18 cellular contexts compared by ENCODE assay signal in genomic region chr1:204896023-204896422, GRCh38. TPM values are rescaled to one million over a fixed set of nuclear protein-coding genes. Genes with fewer than 3 reads are reported as not detected.
DNase-seq lines count a peak whose midpoint lies in the region; ATAC-seq and TF ChIP-seq lines count a peak whose summit lies in the region.
"Had no signal": no experiment of that assay in that cellular context is flagged by ENCODE, and none has a peak within 500 bp of the region (broad histone marks: within the 10 kb centered on the region; RNA-seq: fewer than 3 reads in every experiment).

No MANE protein-coding gene starts in this region.

- DNase-seq in dorsolateral prefrontal cortex (no peak), substantia nigra (lab: John Stamatoyannopoulos, UW) (no peak), NCI-H1092 (lab: John Stamatoyannopoulos, UW) (no peak)
- DNase-seq in activated CD4-positive, alpha-beta T cell treated with anti-CD3 and anti-CD28 coated beads, Interleukin-2, amount 50 U/mL, for 1 hour, result no peak
- DNase-seq: ACHN; BE2C; C1 segment of cervical spinal cord; CD4-positive, CD25-positive, alpha-beta regulatory T cell; CD8-positive, alpha-beta memory T cell; COR-L47; DMS 273 treated with DMSO at 0.1 percent for 48 hours; GOT3; H7; HFFc6 had no signal

- H3K27ac ChIP-seq in dorsolateral prefrontal cortex (peak overlapping the region in 55 of 59 donors; percentile 2 to 82 (median 64)), layer of hippocampus (ENCODE audit: low read depth, low read length) (peak overlapping the region; percentile 66), substantia nigra (ENCODE audit: low read depth, low read length, poor library complexity, severe bottlenecking) (peak overlapping the region; percentile 52)
- H3K27ac ChIP-seq: HL-60 had no signal

- peak overlapping the region in 6 of 59 donors; percentile 2 to 29 (median 12) for H3K4me3 ChIP-seq in dorsolateral prefrontal cortex

- H3K27me3 ChIP-seq in dorsolateral prefrontal cortex (no peaks in the 10 kb centered on the region), layer of hippocampus (ENCODE audit: control insufficient read depth, insufficient read depth, low read length) (no peaks in the 10 kb centered on the region)

- no peak for TF ChIP-seq CTCF in dorsolateral prefrontal cortex (IDR thresholded peaks at IDR 0.05 in 54 of 56, conservative IDR thresholded peaks at IDR 0.05 in 2 of 56; ENCODE audit: low read depth in 1 of 56, partially characterized antibody in 56 of 56)

- ATAC-seq in GM18511 (IDR thresholded peaks at IDR 0.05; ENCODE audit: unreplicated experiment), result no peak
- ATAC-seq: HCT116 had no signal

- intact Hi-C loops in dorsolateral prefrontal cortex (cut with DNase I), result no loop called here

RNA-seq across cellular contexts. Expression of gene NFASC, which starts 25.4 kb away (rescaled TPM):
- total RNA-seq in dorsolateral prefrontal cortex, result 100 to 1,000 TPM; 229 to 728 (median 364) TPM
- total RNA-seq: CD4-positive, CD25-positive, alpha-beta regulatory T cell had no signal
